ENCODE assay signal across 8 cellular contexts in the genomic region with DNA sequence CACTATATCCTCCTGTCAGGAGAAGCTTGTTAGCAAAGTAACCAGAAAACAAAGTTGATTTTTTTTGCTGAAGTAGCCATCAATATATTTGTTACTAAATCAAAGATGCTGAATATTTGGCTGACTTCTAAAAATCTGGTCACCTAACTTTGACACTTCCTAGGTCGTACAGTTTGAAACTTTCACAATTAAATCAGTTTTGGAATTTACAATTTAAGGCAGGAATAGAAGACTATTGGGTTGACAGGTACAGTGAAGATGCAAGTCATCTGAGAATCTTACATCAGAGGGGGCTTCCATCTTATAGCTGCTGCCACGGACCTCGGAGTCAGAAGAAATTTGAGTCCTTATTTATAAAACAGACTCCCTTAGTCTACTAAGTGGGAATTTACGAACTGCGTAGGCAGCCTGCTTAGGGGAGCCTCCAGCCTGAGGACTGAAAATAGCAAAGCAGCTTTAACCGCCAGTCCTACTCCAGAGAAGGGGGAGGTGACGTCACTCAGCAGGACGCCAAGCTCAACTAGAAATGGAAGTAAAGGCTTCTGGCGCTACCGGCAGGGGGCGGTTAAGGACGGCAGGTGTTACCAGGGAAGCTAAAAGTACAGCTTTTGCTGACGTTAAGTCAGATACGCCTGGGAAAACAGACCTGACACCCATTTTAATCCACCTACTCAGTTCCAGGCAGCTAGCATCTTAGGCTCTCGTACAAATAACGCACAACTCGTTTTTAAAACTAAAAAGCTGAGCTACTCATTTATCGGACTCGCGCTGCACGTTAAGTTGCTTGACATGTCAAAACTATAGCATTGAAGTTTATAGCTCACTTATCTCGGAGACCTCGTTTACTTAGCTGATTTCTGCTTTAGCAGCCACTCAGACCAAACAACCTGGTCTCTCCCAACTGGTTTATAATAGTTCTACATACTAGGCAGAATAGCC.
DNase-seq lines count a peak whose midpoint lies in the region; ATAC-seq and TF ChIP-seq lines count a peak whose summit lies in the region.

No MANE protein-coding gene starts in this region.

- DNase-seq in NCI-H748 treated with DMSO at 0.1 percent for 48 hours (lab: John Stamatoyannopoulos, UW): peak; percentile 97
- peak; percentile 92 to 95 for DNase-seq in activated CD4-positive, alpha-beta T cell treated with anti-CD3 and anti-CD28 coated beads, Interleukin-2, amount 50 U/mL, for 48 hours
- peak; percentile 71 to 95 (median 91) for DNase-seq in dorsolateral prefrontal cortex
- DNase-seq in lung (ENCODE audit: low spot score): peak; percentile 90
- peak in 2 of 3 experiments; percentile 70 to 90 for DNase-seq in stimulated activated CD4-positive, alpha-beta T cell treated with anti-CD3 and anti-CD28 coated beads, TNF-alpha, amount 100 ng/mL, for 24 hours (ENCODE audit: low read depth in 3 of 3)

- H3K9ac ChIP-seq in BLaER1 treated with 17β-estradiol and CSF1 and Interleukin-3, amounts not matched to agents 10 nM and 100 nM: peak overlapping the region; percentile 77 to 93 (median 87)

- TF ChIP-seq CTCF in dorsolateral prefrontal cortex (IDR thresholded peaks at IDR 0.05 in 54 of 56, conservative IDR thresholded peaks at IDR 0.05 in 2 of 56; ENCODE audit: low read depth in 1 of 56, partially characterized antibody in 56 of 56): peak; percentile 39 to 85 (median 72)
- TF ChIP-seq CTCF in lung (IDR thresholded peaks at IDR 0.05; ENCODE audit: control extremely low read depth, extremely low read depth): peak; percentile 87

- H3K9me3 ChIP-seq in BLaER1 treated with 17β-estradiol and CSF1 and Interleukin-3, amounts not matched to agents 10 nM and 100 nM (replicated peaks in 1 of 11): no peaks in the 10 kb centered on the region
- no peaks in the 10 kb centered on the region for H3K9me3 ChIP-seq in lung (ENCODE audit: control insufficient read depth in 2 of 2, insufficient read depth in 1 of 2, low read length in 1 of 2)

- H3K4me3 ChIP-seq in BLaER1 treated with 17β-estradiol and CSF1 and Interleukin-3, amounts not matched to agents 10 nM and 100 nM: peak overlapping the region; percentile 61 to 74 (median 69)
- H3K4me3 ChIP-seq in dorsolateral prefrontal cortex (peak overlapping the region; percentile 51 to 84 (median 74)), lung (peak overlapping the region; percentile 58)

- H3K4me1 ChIP-seq in BLaER1 treated with 17β-estradiol and CSF1 and Interleukin-3, amounts not matched to agents 10 nM and 100 nM: peaks cover 50 to 70% (median 59%) of the 10 kb centered on the region in 10 experiments
- peaks cover 0 to 5% of the 10 kb centered on the region in 2 donors for H3K4me1 ChIP-seq in lung (ENCODE audit: control insufficient read depth in 2 of 2, insufficient read depth in 2 of 2, low read length in 2 of 2)

- H4K20me1 ChIP-seq in BLaER1 treated with 17β-estradiol and CSF1 and Interleukin-3, amounts not matched to agents 10 nM and 100 nM: no peaks in the 10 kb centered on the region

- ATAC-seq in GM19372 (IDR thresholded peaks at IDR 0.05; ENCODE audit: low read depth, unreplicated experiment): peak; percentile 37
- peak; percentile 35 for ATAC-seq in HG03521 (IDR thresholded peaks at IDR 0.05; ENCODE audit: unreplicated experiment)
- peak; percentile 44 for ATAC-seq in lung (ENCODE audit: insufficient read depth, low FRiP score)

- intact Hi-C loops in dorsolateral prefrontal cortex (cut with DNase I): no loop called here

- H3K27me3 ChIP-seq in BLaER1 treated with 17β-estradiol and CSF1 and Interleukin-3, amounts not matched to agents 10 nM and 100 nM: no peaks in the 10 kb centered on the region
- peaks cover 0 to 16% (median 0%) of the 10 kb centered on the region in 45 donors for H3K27me3 ChIP-seq in dorsolateral prefrontal cortex
- H3K27me3 ChIP-seq in lung (ENCODE audit: control insufficient read depth, insufficient read depth): no peaks in the 10 kb centered on the region

- WGBS in lung, 2 donors: 1% methylated on average over 23 of the region's 23 CpGs

- H3K27ac ChIP-seq in BLaER1 treated with 17β-estradiol and CSF1 and Interleukin-3, amounts not matched to agents 10 nM and 100 nM: peak overlapping the region; percentile 59 to 99 (median 91)
- peak overlapping the region in 58 of 59 donors; percentile 1 to 94 (median 77) for H3K27ac ChIP-seq in dorsolateral prefrontal cortex
- peak overlapping the region; percentile 91 to 96 for H3K27ac ChIP-seq in lung (ENCODE audit: low read depth in 1 of 2, low read length in 1 of 2)

- no peaks in the 10 kb centered on the region for H3K36me3 ChIP-seq in BLaER1 treated with 17β-estradiol and CSF1 and Interleukin-3, amounts not matched to agents 10 nM and 100 nM
- H3K36me3 ChIP-seq in lung (ENCODE audit: control insufficient read depth in 2 of 2, insufficient read depth in 2 of 2, low read length in 2 of 2): no peaks in the 10 kb centered on the region

- peak overlapping the region; percentile 77 to 95 (median 90) for H3K4me2 ChIP-seq in BLaER1 treated with 17β-estradiol and CSF1 and Interleukin-3, amounts not matched to agents 10 nM and 100 nM

Comparison
In these comparisons a context has a peak if more than half of its experiments do, and no peak if none do; other contexts are left out.
1. Peak in every context shown above with its lines: DNase-seq, ATAC-seq, H3K4me3 ChIP-seq and H3K27ac ChIP-seq.